ENCODE assay signal across 12 cellular contexts in the genomic region with DNA sequence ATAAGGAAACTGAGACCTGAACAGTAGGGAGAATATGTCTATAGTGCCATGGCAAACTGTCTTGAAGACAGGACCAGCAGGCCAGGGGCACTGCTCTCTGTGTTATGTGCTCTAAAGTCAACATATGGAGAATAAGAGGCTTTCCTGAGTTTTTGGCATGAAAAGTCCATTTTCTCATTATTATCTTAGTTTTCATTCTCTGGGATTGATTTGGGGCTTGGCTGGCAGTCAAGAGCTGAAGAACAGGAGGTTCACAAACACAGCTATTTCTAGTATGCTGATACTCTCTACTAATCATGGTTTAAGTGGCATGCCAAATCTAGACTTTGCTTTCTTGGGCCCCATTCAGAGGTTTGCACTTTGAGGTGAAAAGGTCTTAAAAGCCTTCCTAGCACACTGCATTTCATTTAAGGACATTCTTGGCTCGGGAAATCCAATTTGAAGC.
DNase-seq lines count a peak whose midpoint lies in the region; ATAC-seq and TF ChIP-seq lines count a peak whose summit lies in the region.
"Had no signal": no experiment of that assay in that cellular context is flagged by ENCODE, and none has a peak within 500 bp of the region (broad histone marks: within the 10 kb centered on the region; RNA-seq: fewer than 3 reads in every experiment).

No MANE protein-coding gene starts in this region.

- H3K36me3 Mint-ChIP-seq in H9 (ENCODE audit: insufficient read depth in 1 of 3, low read depth in 3 of 3), result no peaks in the 10 kb centered on the region; a peak in 2 of 7 replicates
- no peaks in the 10 kb centered on the region for H3K36me3 Mint-ChIP-seq in activated CD4-positive, alpha-beta T cell treated with anti-CD3 and anti-CD28 coated beads, Interleukin-2, amount 10 ng/mL, durations not matched to agents 24 days and 14 days (ENCODE audit: low read depth)
- no peaks in the 10 kb centered on the region for H3K36me3 Mint-ChIP-seq in natural killer cell
- H3K36me3 Mint-ChIP-seq: CD8-positive, alpha-beta T cell had no signal

- no peak overlapping the region for H3K9ac ChIP-seq in H9 (ENCODE audit: extremely low read depth, insufficient read length, low read length)

- no peak overlapping the region for H3K4me3 Mint-ChIP-seq in H9
- no peak overlapping the region for H3K4me3 Mint-ChIP-seq in activated CD4-positive, alpha-beta T cell treated with anti-CD3 and anti-CD28 coated beads, Interleukin-2, amount 10 ng/mL, durations not matched to agents 24 days and 14 days
- no peak overlapping the region for H3K4me3 Mint-ChIP-seq in natural killer cell
- H3K4me3 Mint-ChIP-seq: CD8-positive, alpha-beta T cell had no signal

- H2BK5ac ChIP-seq in H9 (ENCODE audit: insufficient read length, low read length), result no peak overlapping the region

- no peaks in the 10 kb centered on the region for H3K27me3 Mint-ChIP-seq in H9 (ENCODE audit: low read depth)
- no peaks in the 10 kb centered on the region for H3K27me3 Mint-ChIP-seq in activated CD4-positive, alpha-beta T cell treated with anti-CD3 and anti-CD28 coated beads, Interleukin-2, amount 10 ng/mL, durations not matched to agents 24 days and 14 days
- H3K27me3 Mint-ChIP-seq in natural killer cell (ENCODE audit: low read depth in 2 of 2), result no peaks in the 10 kb centered on the region

- no peak overlapping the region for H2AK5ac ChIP-seq in H9 (ENCODE audit: insufficient read length, low read length)

- no peak overlapping the region for H4K8ac ChIP-seq in H9 (replicated peaks; ENCODE audit: insufficient read length, low read depth, low read length)

- no peak overlapping the region for H2AFZ ChIP-seq in H9 (ENCODE audit: low read length)

- no peak overlapping the region for H3K18ac ChIP-seq in H9 (ENCODE audit: insufficient read length, low read depth, low read length)

- H2BK15ac ChIP-seq in H9 (ENCODE audit: low read depth, low read length), result no peak overlapping the region

- H3K4me2 ChIP-seq in H9 (ENCODE audit: insufficient read depth, insufficient read length, low read length), result no peak overlapping the region

- in situ Hi-C loops in astrocyte of the cerebellum (cut with HindIII; ENCODE audit: low sequenced_read_pairs), result no loop called here

- TF ChIP-seq CTCF in astrocyte of the cerebellum (IDR thresholded peaks at IDR 0.05; ENCODE audit: low read depth, low read length, missing control alignments) (no peak), cardiac muscle cell (IDR thresholded peaks at IDR 0.05; ENCODE audit: low read depth, low read length) (no peak), H9 (conservative IDR thresholded peaks at IDR 0.05) (no peak), natural killer cell (IDR thresholded peaks at IDR 0.05) (no peak)

- H3K9me3 ChIP-seq in cardiac muscle cell (ENCODE audit: low read depth), result no peaks in the 10 kb centered on the region
- H3K9me3 ChIP-seq in H9 (ENCODE audit: control insufficient read depth, low read depth, low read length), result no peaks in the 10 kb centered on the region

- intact Hi-C loops in sciatic nerve (cut with DNase I) (no loop called here), natural killer cell (cut with micrococcal nuclease) (no loop called here)
- intact Hi-C loops in activated CD4-positive, alpha-beta T cell treated with anti-CD3 and anti-CD28 coated beads, Interleukin-2, amount 10 ng/mL, durations not matched to agents 24 days and 14 days (cut with micrococcal nuclease), result no loop called here

- H3K27me3 ChIP-seq in cardiac muscle cell, result no peaks in the 10 kb centered on the region
- H3K27me3 ChIP-seq in H9 (ENCODE audit: insufficient read depth, low read length), result no peaks in the 10 kb centered on the region

- no peaks in the 10 kb centered on the region for H4K20me1 ChIP-seq in H9 (ENCODE audit: control insufficient read depth, insufficient read depth, insufficient read length)

- no peaks in the 10 kb centered on the region for H3K79me1 ChIP-seq in H9 (ENCODE audit: insufficient read depth, low read depth, low read length, poor library complexity, severe bottlenecking)

- no peak overlapping the region for H3K4ac ChIP-seq in H9 (ENCODE audit: low read depth, low read length)

- H3T11ph ChIP-seq in H9 (ENCODE audit: low read length), result no peak overlapping the region

- H3K4me3 ChIP-seq in astrocyte of the cerebellum (ENCODE audit: low read depth, low read length) (no peak overlapping the region), cardiac muscle cell (no peak overlapping the region)
- H3K4me3 ChIP-seq: SK-N-MC had no signal

- no peaks in the 10 kb centered on the region for H3K23me2 ChIP-seq in H9 (ENCODE audit: insufficient read length, low read depth, low read length, poor library complexity, severe bottlenecking)

- no peak overlapping the region for H4K91ac ChIP-seq in H9 (ENCODE audit: insufficient read length, low read depth, low read length)

- no peak overlapping the region for H3K27ac ChIP-seq in cardiac muscle cell
- H3K27ac ChIP-seq in H9 (ENCODE audit: insufficient read length, low read depth, low read length), result no peak overlapping the region
- H3K27ac ChIP-seq: SK-N-MC had no signal

- WGBS in H9 (ENCODE audit: extremely low coverage, insufficient read length, low lambda C conversion rate), result no CpG with 5 or more reads among the region's 1 CpG

- H3K23ac ChIP-seq in H9 (ENCODE audit: insufficient read length, low read depth, low read length), result no peak overlapping the region

- H2BK120ac ChIP-seq in H9 (ENCODE audit: low read depth, low read length, poor library complexity, severe bottlenecking), result no peak overlapping the region

- H2BK12ac ChIP-seq in H9 (ENCODE audit: insufficient read length, low read depth, low read length), result no peak overlapping the region

- H3K4me1 ChIP-seq in cardiac muscle cell (ENCODE audit: low read depth) (peaks cover 27% of the 10 kb centered on the region), H9 (ENCODE audit: insufficient read depth, low read length) (no peaks in the 10 kb centered on the region; the same call in 1 of the 2 replicates)

- peaks cover 0 to 2% of the 10 kb centered on the region in 2 experiments; a peak in 1 of 5 replicates for H3K9me3 Mint-ChIP-seq in H9
- no peaks in the 10 kb centered on the region for H3K9me3 Mint-ChIP-seq in activated CD4-positive, alpha-beta T cell treated with anti-CD3 and anti-CD28 coated beads, Interleukin-2, amount 10 ng/mL, durations not matched to agents 24 days and 14 days
- H3K9me3 Mint-ChIP-seq in natural killer cell, result peaks cover 0 to 4% of the 10 kb centered on the region in 2 donors

- no peak overlapping the region for H4K5ac ChIP-seq in H9 (ENCODE audit: insufficient read length, low read depth, low read length)

- H3K27ac Mint-ChIP-seq in H9, result no peak overlapping the region
- no peak overlapping the region for H3K27ac Mint-ChIP-seq in activated CD4-positive, alpha-beta T cell treated with anti-CD3 and anti-CD28 coated beads, Interleukin-2, amount 10 ng/mL, durations not matched to agents 24 days and 14 days
- H3K27ac Mint-ChIP-seq in natural killer cell, result no peak overlapping the region
- H3K27ac Mint-ChIP-seq: CD8-positive, alpha-beta T cell had no signal

- H3K56ac ChIP-seq in H9 (ENCODE audit: insufficient read length, low read depth, low read length), result no peak overlapping the region

- no peak overlapping the region for H3K14ac ChIP-seq in H9 (ENCODE audit: insufficient read depth, low read length)

- DNase-seq in EL (peak; percentile 42), astrocyte of the cerebellum (ENCODE audit: low read depth) (peak; percentile 86), cardiac muscle cell (ENCODE audit: low read depth in 1 of 2, low spot score in 1 of 2) (peak; percentile 12 to 95), sciatic nerve (ENCODE audit: low spot score) (no peak), H9 (no peak), natural killer cell (no peak)
- DNase-seq in activated CD4-positive, alpha-beta T cell treated with anti-CD3 and anti-CD28 coated beads, Interleukin-2, amount 10 ng/mL, durations not matched to agents 24 days and 14 days, result no peak
- no peak for DNase-seq in effector CD8-positive, alpha-beta T cell (lab: John Stamatoyannopoulos, UW)
- DNase-seq: activated effector memory CD4-positive, alpha-beta T cell treated with Interleukin-2 at 50 U/mL for 16 hours; CD8-positive, alpha-beta T cell; NCI-H774 had no signal

- H3K4me1 Mint-ChIP-seq in H9 (peaks cover 8% of the 10 kb centered on the region in 2 experiments), natural killer cell (no peaks in the 10 kb centered on the region)
- H3K4me1 Mint-ChIP-seq in activated CD4-positive, alpha-beta T cell treated with anti-CD3 and anti-CD28 coated beads, Interleukin-2, amount 10 ng/mL, durations not matched to agents 24 days and 14 days, result no peaks in the 10 kb centered on the region

- H3K79me2 ChIP-seq in H9 (ENCODE audit: insufficient read depth, low read length), result no peaks in the 10 kb centered on the region

- peak; percentile 82 for ATAC-seq in sciatic nerve
- no peak for ATAC-seq in natural killer cell
- ATAC-seq: CD8-positive, alpha-beta T cell had no signal

- no peak overlapping the region for H2BK20ac ChIP-seq in H9 (ENCODE audit: low read depth, low read length, poor library complexity, severe bottlenecking)

- H3K36me3 ChIP-seq in cardiac muscle cell, result no peaks in the 10 kb centered on the region

Comparison
In these comparisons a context has a peak if more than half of its experiments do, and no peak if none do; other contexts are left out.
1. DNase-seq: peak in EL (single experiment), astrocyte of the cerebellum (single experiment) and cardiac muscle cell (2 of 2); none in sciatic nerve (single experiment), H9 (single experiment), activated CD4-positive, alpha-beta T cell treated with anti-CD3 and anti-CD28 coated beads, Interleukin-2, amount 10 ng/mL, durations not matched to agents 24 days and 14 days (single experiment), effector CD8-positive, alpha-beta T cell (single experiment) and natural killer cell (single experiment).